In genomic region chr7:137948845-137949330, GRCh38 we compare ENCODE assay signal across 1 cellular context.
TF ChIP-seq lines count a peak whose summit lies in the region.

No MANE protein-coding gene starts in this region.

TF ChIP-seq in HepG2, 621 proteins besides CTCF, POLR2A, EP300 and RAD21 (continued from another document):
- TF ChIP-seq AFF4 (CRISPR knock-in tag; IDR thresholded peaks at IDR 0.05) (no peak; the same call in 1 of the 2 replicates), TFE3 (CRISPR knock-in tag; IDR thresholded peaks at IDR 0.05) (peak; percentile 85), IKZF4 (CRISPR knock-in tag; IDR thresholded peaks at IDR 0.05; ENCODE audit: borderline replicate concordance, low read depth, not compliant biosample characterization) (no peak), KAT7 (CRISPR knock-in tag; IDR thresholded peaks at IDR 0.05; ENCODE audit: borderline replicate concordance) (no peak; the same call in 1 of the 2 replicates), JARID2 (CRISPR knock-in tag; IDR thresholded peaks at IDR 0.05; ENCODE audit: insufficient replicate concordance) (no peak), ZNF749 (CRISPR knock-in tag; IDR thresholded peaks at IDR 0.05; ENCODE audit: borderline replicate concordance) (no peak), GATAD1 (CRISPR knock-in tag; IDR thresholded peaks at IDR 0.05) (no peak), ATM (IDR thresholded peaks at IDR 0.05; ENCODE audit: borderline replicate concordance) (no peak), ZNF710 (CRISPR knock-in tag; IDR thresholded peaks at IDR 0.05; ENCODE audit: borderline replicate concordance) (no peak; the same call in 1 of the 2 replicates), ARID2 (CRISPR knock-in tag; IDR thresholded peaks at IDR 0.05; ENCODE audit: borderline replicate concordance) (no peak), RBAK (CRISPR knock-in tag; IDR thresholded peaks at IDR 0.05) (no peak), ZNF124 (CRISPR knock-in tag; IDR thresholded peaks at IDR 0.05) (no peak), ZBTB14 (CRISPR knock-in tag; IDR thresholded peaks at IDR 0.05) (no peak), ZNF646 (CRISPR knock-in tag; IDR thresholded peaks at IDR 0.05) (no peak), RXRA (CRISPR knock-in tag; IDR thresholded peaks at IDR 0.05) (peak; percentile 72; the same call in 1 of the 2 replicates), ZKSCAN5 (CRISPR knock-in tag; IDR thresholded peaks at IDR 0.05) (no peak)
- TF ChIP-seq, protein P1, sequence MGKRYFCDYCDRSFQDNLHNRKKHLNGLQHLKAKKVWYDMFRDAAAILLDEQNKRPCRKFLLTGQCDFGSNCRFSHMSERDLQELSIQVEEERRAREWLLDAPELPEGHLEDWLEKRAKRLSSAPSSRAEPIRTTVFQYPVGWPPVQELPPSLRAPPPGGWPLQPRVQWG (CRISPR knock-in tag; IDR thresholded peaks at IDR 0.05; ENCODE audit: borderline replicate concordance, low read depth), result no peak
- TF ChIP-seq, protein P2, sequence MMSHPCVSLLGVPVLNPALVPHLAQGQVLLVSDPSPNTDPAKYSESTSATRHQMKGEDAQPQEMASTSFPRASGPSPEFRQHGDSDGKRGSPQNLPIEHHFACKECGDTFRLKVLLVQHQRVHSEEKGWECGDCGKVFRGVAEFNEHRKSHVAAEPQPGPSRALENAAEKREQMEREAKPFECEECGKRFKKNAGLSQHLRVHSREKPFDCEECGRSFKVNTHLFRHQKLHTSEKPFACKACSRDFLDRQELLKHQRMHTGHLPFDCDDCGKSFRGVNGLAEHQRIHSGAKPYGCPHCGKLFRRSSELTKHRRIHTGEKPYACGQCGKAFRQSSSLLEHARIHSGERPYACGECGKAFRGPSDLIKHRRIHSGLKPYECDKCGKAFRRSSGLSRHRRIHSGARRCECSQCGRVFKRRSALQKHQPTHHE (CRISPR knock-in tag; IDR thresholded peaks at IDR 0.05; ENCODE audit: borderline replicate concordance), result no peak
TF ChIP-seq in HepG2: peak in this region for 153.
